ENCODE assay signal across 11 cellular contexts in the genomic region with DNA sequence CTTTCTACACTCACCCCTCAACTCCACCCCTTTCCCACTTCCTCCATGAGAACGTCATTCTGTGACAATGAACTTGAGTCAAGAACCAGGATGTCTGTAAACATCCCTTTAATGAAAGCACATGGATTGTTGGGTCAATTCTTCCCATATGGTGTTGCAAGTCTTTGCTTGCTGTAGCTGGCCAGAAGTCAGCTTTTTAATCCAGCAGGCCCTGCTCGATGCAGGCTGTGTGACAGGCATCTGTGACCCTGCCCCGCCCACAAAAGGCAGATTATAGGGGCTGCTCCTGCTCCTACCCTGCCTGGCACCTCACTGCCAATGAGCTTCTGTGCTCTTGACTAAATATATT.
DNase-seq lines count a peak whose midpoint lies in the region; ATAC-seq and TF ChIP-seq lines count a peak whose summit lies in the region.
"Had no signal": no experiment of that assay in that cellular context is flagged by ENCODE, and none has a peak within 500 bp of the region (broad histone marks: within the 10 kb centered on the region; RNA-seq: fewer than 3 reads in every experiment).

No MANE protein-coding gene starts in this region.

- H3K27me3 Mint-ChIP-seq in T-helper 17 cell = peaks cover 62% of the 10 kb centered on the region

- H3K4me1 ChIP-seq in A673 (ENCODE audit: insufficient read depth, low read length, poor library complexity, severe bottlenecking) (peaks cover 63% of the 10 kb centered on the region), mammary epithelial cell (ENCODE audit: insufficient read depth, low read length) (peaks cover 19% of the 10 kb centered on the region)

- peak overlapping the region; percentile 50 for H2AFZ ChIP-seq in mammary epithelial cell (ENCODE audit: low read depth, low read length)

- POLR2A ChIA-PET in A673 (lab: Charles Lee; ENCODE audit: low non-redundant PET) = no interaction called here

- no peak overlapping the region for H3K27ac Mint-ChIP-seq in T-helper 17 cell
- H3K27ac Mint-ChIP-seq: activated B cell treated with CpG ODN at 0.5 μM for 24 hours had no signal

- H3K4me3 ChIP-seq in A673 (ENCODE audit: low read depth, low read length, poor library complexity, severe bottlenecking) (no peak overlapping the region), HFF-Myc (replicated peaks; ENCODE audit: low read depth, low read length) (no peak overlapping the region), mammary epithelial cell (replicated peaks in 1 of 3; ENCODE audit: insufficient read depth in 1 of 3, low read depth in 2 of 3, low read length in 3 of 3) (no peak overlapping the region)
- H3K4me3 ChIP-seq: K562 had no signal

- peak; percentile 65 for DNase-seq in A673 (ENCODE audit: low spot score)
- peak; percentile 96 for DNase-seq in HFF-Myc (ENCODE audit: extremely low read depth, low read depth)
- peak; percentile 80 for DNase-seq in mammary epithelial cell
- DNase-seq in medulla oblongata (ENCODE audit: extremely low spot score) = peak; percentile 59
- no peak for DNase-seq in T-helper 17 cell
- no peak for DNase-seq in cerebellar cortex (ENCODE audit: low spot score)
- DNase-seq: activated B cell treated with CpG ODN at 0.5 μM for 24 hours; effector memory CD4-positive, alpha-beta T cell had no signal

- H3K36me3 ChIP-seq in A673 (ENCODE audit: insufficient read depth, low read length, poor library complexity, severe bottlenecking) (no peaks in the 10 kb centered on the region), mammary epithelial cell (ENCODE audit: insufficient read depth, low read length) (no peaks in the 10 kb centered on the region)

- no peaks in the 10 kb centered on the region for H3K9me3 ChIP-seq in A673 (ENCODE audit: low read depth, low read length, poor library complexity, severe bottlenecking)
- H3K9me3 ChIP-seq in mammary epithelial cell (replicated peaks; ENCODE audit: insufficient read depth, low read length) = no peaks in the 10 kb centered on the region
- no peaks in the 10 kb centered on the region for H3K9me3 ChIP-seq in T-helper 17 cell (ENCODE audit: control insufficient read depth, low read length, poor library complexity, severe bottlenecking)

- dilution Hi-C loops in mammary epithelial cell (cut with HindIII; ENCODE audit: low sequenced_read_pairs) = no loop called here

- H4K20me1 ChIP-seq in mammary epithelial cell (ENCODE audit: insufficient read depth, low read length) = no peaks in the 10 kb centered on the region

- peaks cover 10% of the 10 kb centered on the region for H3K4me1 Mint-ChIP-seq in T-helper 17 cell

- peak overlapping the region; percentile 22 for H3K4me2 ChIP-seq in mammary epithelial cell (ENCODE audit: insufficient read depth, low read depth, low read length)

- in situ Hi-C loops in mammary epithelial cell (cut with MboI; ENCODE audit: low sequenced_read_pairs in 2 of 2) = no loop called here

- TF ChIP-seq CTCF in A673 (conservative IDR thresholded peaks at IDR 0.05; ENCODE audit: low read depth, low read length) = no peak
- TF ChIP-seq CTCF in HFF-Myc (IDR thresholded peaks at IDR 0.05; ENCODE audit: low read depth, low read length, missing control alignments) = no peak
- no peak for TF ChIP-seq CTCF in mammary epithelial cell (conservative IDR thresholded peaks at IDR 0.05 in 1 of 2, IDR thresholded peaks at IDR 0.05 in 1 of 2; ENCODE audit: extremely low read depth in 1 of 2, insufficient read depth in 1 of 2, low read depth in 1 of 2, low read length in 2 of 2)

- CTCF ChIA-PET in A673 (lab: Charles Lee) (no interaction called here), mammary epithelial cell (lab: Charles Lee; ENCODE audit: low non-redundant PET) (no interaction called here)

- BruUV-seq in A673 (replicated peaks; lab: Mats Ljungman, UMichigan) = no TSS peak
- BruUV-seq in mammary epithelial cell (replicated peaks; lab: Mats Ljungman, UMichigan) = no TSS peak

- H3K79me2 ChIP-seq in mammary epithelial cell (ENCODE audit: insufficient read depth, low read length) = peaks cover 65% of the 10 kb centered on the region

- H3K36me3 Mint-ChIP-seq in T-helper 17 cell (ENCODE audit: low read depth) = no peaks in the 10 kb centered on the region

- no peak overlapping the region for H3K4me3 Mint-ChIP-seq in T-helper 17 cell
- H3K4me3 Mint-ChIP-seq: activated B cell treated with CpG ODN at 0.5 μM for 24 hours had no signal

- ATAC-seq in HG03439 (IDR thresholded peaks at IDR 0.05; ENCODE audit: unreplicated experiment) (no peak), T-helper 17 cell (no peak), GM18519 (IDR thresholded peaks at IDR 0.05; ENCODE audit: low FRiP score, unreplicated experiment) (no peak)
- ATAC-seq: K562 had no signal

- 32% methylated on average over 3 of the region's 3 CpGs for WGBS in mammary epithelial cell (ENCODE audit: low coverage, missing lambda C conversion rate)

- intact Hi-C loops in A673 (cut with micrococcal nuclease; ENCODE audit: unreplicated experiment) (loop anchor here (10.0 kb wide), 1 partner anchor 287 kb away; no protein-coding TSS in a partner anchor), mammary epithelial cell (cut with micrococcal nuclease) (loop anchor here (5.0 kb wide), 1 partner anchor 40 kb away; no protein-coding TSS in a partner anchor)

- H3K27me3 ChIP-seq in A673 (replicated peaks; ENCODE audit: insufficient read depth, low read depth, low read length, poor library complexity) = no peaks in the 10 kb centered on the region
- no peaks in the 10 kb centered on the region for H3K27me3 ChIP-seq in mammary epithelial cell (ENCODE audit: insufficient read depth, low read length)

- H3K9ac ChIP-seq in mammary epithelial cell (ENCODE audit: insufficient read depth, low read length) = no peak overlapping the region

- H3K27ac ChIP-seq in A673 (ENCODE audit: low read depth, low read length, poor library complexity, severe bottlenecking) (peak overlapping the region; percentile 84), mammary epithelial cell (ENCODE audit: insufficient read depth, low read depth, low read length) (peak overlapping the region; percentile 60)

Comparison
In these comparisons a context has a peak if more than half of its experiments do, and no peak if none do; other contexts are left out.
1. DNase-seq: peak in A673 (single experiment), HFF-Myc (single experiment), mammary epithelial cell (single experiment) and medulla oblongata (single experiment); none in T-helper 17 cell (0 of 3) and cerebellar cortex (single experiment).